19 cellular contexts compared by ENCODE assay signal in the genomic region with DNA sequence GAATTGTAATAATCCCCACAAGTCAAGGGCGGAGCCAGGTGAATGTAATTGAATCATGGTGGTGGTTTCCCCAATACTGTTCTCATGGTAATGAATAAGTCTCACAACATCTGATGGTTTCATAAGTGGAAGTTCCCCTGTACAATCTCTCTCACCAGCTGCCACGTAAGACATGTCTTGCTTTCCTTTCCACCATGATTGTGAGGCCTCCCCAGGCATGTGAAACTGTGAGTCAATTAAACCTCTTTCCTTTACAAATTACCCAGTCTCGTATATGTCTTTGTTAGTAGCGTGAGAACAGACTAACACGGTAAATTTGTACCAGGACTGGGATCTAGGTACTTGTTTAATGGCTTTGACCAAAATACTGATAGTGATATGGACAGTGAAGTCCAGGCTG.
"Had no signal": no experiment of that assay in that cellular context is flagged by ENCODE, and none has a peak within 500 bp of the region (broad histone marks: within the 10 kb centered on the region; RNA-seq: fewer than 3 reads in every experiment).

No MANE protein-coding gene starts in this region.

- DNase-seq: dermis blood vessel endothelial cell; endodermal cell; erythroblast; foreskin keratinocyte; head of caudate nucleus; kidney glomerular epithelial cell; naive thymus-derived CD4-positive, alpha-beta T cell; nephron progenitor cell; right lobe of liver; stimulated activated CD4-positive, alpha-beta T cell treated with anti-CD3 and anti-CD28 coated beads, Interleukin-4, amount 100 ng/mL, for 1 hour; stimulated activated CD8-positive, alpha-beta memory T cell treated with anti-CD3 and anti-CD28 coated beads, Interleukin-4, amount 100 ng/mL, for 48 hours; testis; upper lobe of right lung had no signal

- H3K4me3 ChIP-seq: hepatocyte, prostate gland, right lobe of liver, testis, tibial nerve, upper lobe of right lung, vagina had no signal

- H3K36me3 ChIP-seq: prostate gland, right lobe of liver, tibial nerve, upper lobe of right lung, vagina had no signal

- H3K9me3 ChIP-seq: prostate gland, right lobe of liver, testis, tibial nerve, upper lobe of right lung, vagina had no signal

- H3K4me1 ChIP-seq: foreskin keratinocyte, parathyroid adenoma, prostate gland, right lobe of liver, testis, tibial nerve, upper lobe of right lung, vagina had no signal

- H3K27me3 ChIP-seq: foreskin keratinocyte, hepatocyte, right lobe of liver, testis, tibial nerve, upper lobe of right lung, vagina had no signal

- H3K27ac ChIP-seq: foreskin keratinocyte, hepatocyte, parathyroid adenoma, prostate gland, right lobe of liver, testis, tibial nerve, upper lobe of right lung, vagina had no signal

- ATAC-seq: foreskin keratinocyte; naive thymus-derived CD4-positive, alpha-beta T cell; right lobe of liver; stimulated activated effector memory CD8-positive, alpha-beta T cell treated with anti-CD3 and anti-CD28 coated beads, Interleukin-12 subunit alpha, Interleukin-12 subunit beta, amount 100 ng/mL, for 72 hours; upper lobe of right lung had no signal
